Comparison of ENCODE assay signal across 8 cellular contexts in the genomic region with DNA sequence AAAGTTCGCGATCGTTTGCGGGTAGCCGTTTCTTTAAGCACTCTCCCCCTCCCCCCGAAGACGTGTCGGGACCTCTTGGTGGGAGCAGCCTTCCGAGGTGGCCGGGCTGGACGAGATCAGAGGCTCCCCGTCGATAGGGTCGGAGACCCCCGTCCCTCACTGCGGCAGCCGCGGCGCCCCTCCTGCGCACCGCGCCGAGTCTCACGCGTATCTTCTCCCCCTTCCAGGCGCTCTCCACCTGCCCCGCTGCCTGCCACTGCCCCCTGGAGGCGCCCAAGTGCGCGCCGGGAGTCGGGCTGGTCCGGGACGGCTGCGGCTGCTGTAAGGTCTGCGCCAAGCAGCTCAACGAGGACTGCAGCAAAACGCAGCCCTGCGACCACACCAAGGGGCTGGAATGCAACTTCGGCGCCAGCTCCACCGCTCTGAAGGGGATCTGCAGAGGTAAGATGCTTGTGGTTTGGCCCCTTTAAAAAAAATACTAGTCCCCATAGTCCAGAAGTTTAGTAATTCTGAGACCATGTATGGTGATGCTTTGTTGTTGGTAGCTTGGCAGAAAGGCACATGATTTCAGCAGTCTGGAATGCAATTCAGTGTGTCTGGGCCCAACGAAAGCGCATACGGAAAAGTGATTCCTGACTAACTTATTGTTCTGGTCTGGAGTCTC. TPM values are rescaled to one million over a fixed set of nuclear protein-coding genes. Genes with fewer than 3 reads are reported as not detected.
A peak's percentile ranks its signal among the peaks of the same experiment; 100 is the strongest.
DNase-seq lines count a peak whose midpoint lies in the region; ATAC-seq and TF ChIP-seq lines count a peak whose summit lies in the region.

No MANE protein-coding gene starts in this region.

- H3K36me3 Mint-ChIP-seq in activated naive CD8-positive, alpha-beta T cell treated with anti-CD3 and anti-CD28 coated beads, Interleukin-2, amount 50 U/mL, for 24 hours (ENCODE audit: low read depth) = no peaks in the 10 kb centered on the region

- peak; percentile 35 for DNase-seq in DMS114 treated with DMSO at 0.1 percent for 48 hours (lab: John Stamatoyannopoulos, UW; ENCODE audit: unreplicated experiment)
- peak; percentile 58 for DNase-seq in NCI-H446 treated with DMSO at 0.1 percent for 48 hours (lab: John Stamatoyannopoulos, UW)
- DNase-seq in activated naive CD8-positive, alpha-beta T cell treated with anti-CD3 and anti-CD28 coated beads, Interleukin-2, amount 50 U/mL, for 24 hours = peak; percentile 66
- DNase-seq in heart left ventricle = peak; percentile 73 to 87 (median 78)
- DNase-seq in psoas muscle = peak; percentile 80 to 91
- DNase-seq in omental fat pad (ENCODE audit: low spot score) = no peak

- TF ChIP-seq CTCF in heart left ventricle (IDR thresholded peaks at IDR 0.05) = peak; percentile 66 to 91 (median 78)
- peak; percentile 83 for TF ChIP-seq CTCF in psoas muscle (IDR thresholded peaks at IDR 0.05)
- no peak for TF ChIP-seq CTCF in omental fat pad (IDR thresholded peaks at IDR 0.05)

- 0 to 2% (median 1%) methylated on average over 20 to 45 of the region's 45 CpGs for WGBS in heart left ventricle, 4 donors
- 1% methylated on average over 45 of the region's 45 CpGs for WGBS in psoas muscle, 3 donors

- H3K27ac Mint-ChIP-seq in activated naive CD8-positive, alpha-beta T cell treated with anti-CD3 and anti-CD28 coated beads, Interleukin-2, amount 50 U/mL, for 24 hours = no peak overlapping the region

- H3K9me3 Mint-ChIP-seq in activated naive CD8-positive, alpha-beta T cell treated with anti-CD3 and anti-CD28 coated beads, Interleukin-2, amount 50 U/mL, for 24 hours = no peaks in the 10 kb centered on the region

- peak overlapping the region; percentile 75 for H3K4me3 Mint-ChIP-seq in activated naive CD8-positive, alpha-beta T cell treated with anti-CD3 and anti-CD28 coated beads, Interleukin-2, amount 50 U/mL, for 24 hours

- H3K9me3 ChIP-seq in heart left ventricle (no peaks in the 10 kb centered on the region), psoas muscle (no peaks in the 10 kb centered on the region)

- peaks cover 0 to 27% (median 18%) of the 10 kb centered on the region in 9 donors for H3K36me3 ChIP-seq in heart left ventricle
- peaks cover 2 to 24% of the 10 kb centered on the region in 2 donors for H3K36me3 ChIP-seq in psoas muscle (ENCODE audit: insufficient read depth in 1 of 2, low read depth in 1 of 2)

- H3K27me3 ChIP-seq in heart left ventricle = peaks cover 0 to 51% (median 0%) of the 10 kb centered on the region in 9 donors
- H3K27me3 ChIP-seq in psoas muscle (ENCODE audit: insufficient read depth in 3 of 3, low read length in 2 of 3) = no peaks in the 10 kb centered on the region

- peak overlapping the region; percentile 64 to 94 (median 84) for H3K4me3 ChIP-seq in heart left ventricle
- peak overlapping the region; percentile 74 for H3K4me3 ChIP-seq in psoas muscle

- intact Hi-C loops in heart left ventricle (cut with DNase I) = loop anchor here (2.0 to 10.0 kb wide), 15 partner anchors 74 to 274 kb away; partner anchors contain the start of genes ZNHIT6 (in 3 of the 10) and DDAH1 (in 2 of the 10)
- intact Hi-C loops in psoas muscle (cut with DNase I) = loop anchor here in 1 of 2 donors (5.0 kb wide), 1 partner anchor 274 kb away; no protein-coding TSS in a partner anchor

- peak in 1 of 2 donors; percentile 40 for TF ChIP-seq POLR2A in heart left ventricle (IDR thresholded peaks at IDR 0.05)

- H3K27ac ChIP-seq in heart left ventricle (peak overlapping the region; percentile 92 to 100 (median 98)), psoas muscle (peak overlapping the region; percentile 91)

- H3K27me3 Mint-ChIP-seq in activated naive CD8-positive, alpha-beta T cell treated with anti-CD3 and anti-CD28 coated beads, Interleukin-2, amount 50 U/mL, for 24 hours = peaks cover 65% of the 10 kb centered on the region

- peak; percentile 38 for ATAC-seq in GM21576 (IDR thresholded peaks at IDR 0.05; ENCODE audit: unreplicated experiment)
- ATAC-seq in activated naive CD8-positive, alpha-beta T cell treated with anti-CD3 and anti-CD28 coated beads, Interleukin-2, amount 50 U/mL, for 24 hours = peak; percentile 56
- peak; percentile 50 to 68 (median 62) for ATAC-seq in heart left ventricle
- ATAC-seq in psoas muscle = peak; percentile 67 to 83 (median 74)
- no peak for ATAC-seq in omental fat pad (ENCODE audit: low FRiP score)
- ATAC-seq in HG03520 (IDR thresholded peaks at IDR 0.05; ENCODE audit: unreplicated experiment) = no peak

- H3K4me1 ChIP-seq in heart left ventricle (peaks cover 0 to 63% (median 27%) of the 10 kb centered on the region in 12 donors), psoas muscle (peaks cover 7% of the 10 kb centered on the region)

- peaks cover 33% of the 10 kb centered on the region for H3K4me1 Mint-ChIP-seq in activated naive CD8-positive, alpha-beta T cell treated with anti-CD3 and anti-CD28 coated beads, Interleukin-2, amount 50 U/mL, for 24 hours

RNA-seq across cellular contexts. Expression of gene CCN1, which starts 0.7 kb away (rescaled TPM):
- total RNA-seq in heart left ventricle = 100 to 1,000 TPM in 1 of 9 donors, 10 to 100 TPM in 8; 12.0 to 213 (median 48.9) TPM
- polyA plus RNA-seq in heart left ventricle = 100 to 1,000 TPM in 1 of 2 donors, 10 to 100 TPM in 1; 31.0 to 253 TPM
- total RNA-seq in psoas muscle = 100 to 1,000 TPM in 2 of 4 donors, 10 to 100 TPM in 2; 43.3 to 171 (median 103) TPM
- 10 to 100 TPM in 2 of 3 donors, 1 to 10 TPM in 1; 10.0 to 21.6 (median 20.5) TPM for polyA plus RNA-seq in psoas muscle
- total RNA-seq in omental fat pad = 100 to 1,000 TPM; 125 to 195 (median 175) TPM

Comparison
In these comparisons a context has a peak if more than half of its experiments do, and no peak if none do; other contexts are left out.
1. ATAC-seq: peak in GM21576 (single experiment), activated naive CD8-positive, alpha-beta T cell treated with anti-CD3 and anti-CD28 coated beads, Interleukin-2, amount 50 U/mL, for 24 hours (single experiment), heart left ventricle (4 of 4) and psoas muscle (4 of 4); none in omental fat pad (single experiment) and HG03520 (single experiment).
2. CTCF ChIP-seq: peak in heart left ventricle (12 of 12) and psoas muscle (single experiment); none in omental fat pad (0 of 3).